In the genomic region with DNA sequence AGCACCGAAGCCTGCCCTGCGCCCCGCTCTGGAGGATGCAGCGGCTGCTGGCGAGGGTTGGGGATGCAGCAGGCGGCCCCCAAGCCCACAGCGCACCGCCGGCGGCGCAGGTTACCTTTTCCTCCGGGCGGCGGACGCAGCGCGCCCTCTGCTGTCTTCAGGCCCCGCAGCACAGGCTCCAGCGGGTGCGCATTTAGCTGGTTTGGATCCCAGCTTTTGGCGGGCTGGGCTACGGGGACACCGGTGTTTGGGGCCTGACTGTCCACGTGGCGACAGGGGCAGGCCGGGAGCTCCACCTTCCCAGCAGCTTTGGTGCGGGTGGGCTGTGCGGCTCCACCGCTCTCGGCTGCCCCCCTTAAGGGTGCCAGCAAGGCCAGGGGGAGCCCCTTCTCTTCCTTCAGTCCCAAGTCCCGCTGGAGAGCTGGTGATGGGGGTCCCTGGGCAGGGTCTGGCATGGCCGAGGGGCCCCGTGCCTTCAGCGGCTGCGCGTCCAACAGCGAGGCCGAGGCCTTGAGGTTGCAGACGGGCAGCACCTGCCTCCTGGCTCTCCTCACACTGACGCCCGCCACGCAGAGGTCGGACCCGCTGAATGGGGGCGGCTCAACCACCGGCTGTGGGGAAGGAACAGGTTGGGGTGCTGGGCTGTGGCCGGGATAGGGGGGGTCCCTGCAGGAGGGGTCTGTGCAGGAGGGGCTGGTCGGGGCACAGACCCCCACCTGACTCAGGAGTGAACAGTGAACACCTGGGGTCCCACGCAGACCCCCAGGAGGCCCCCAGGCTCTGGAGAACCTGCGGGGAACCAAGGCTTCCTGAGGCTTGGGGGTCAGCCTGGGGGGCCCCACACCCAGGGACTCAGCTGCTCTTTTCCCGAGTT, we compare ENCODE assay signal across 1 cellular context.
A peak's percentile ranks its signal among the peaks of the same experiment; 100 is the strongest.
TF ChIP-seq lines count a peak whose summit lies in the region.

No MANE protein-coding gene starts in this region.

TF ChIP-seq in IMR-90, 13 proteins besides CTCF, POLR2A, EP300 and RAD21 (continued from another document):
- TF ChIP-seq MXI1 (IDR thresholded peaks at IDR 0.05; ENCODE audit: borderline replicate concordance, low read depth, low read length): no peak
- no peak for TF ChIP-seq USF2 (IDR thresholded peaks at IDR 0.05; ENCODE audit: low read depth, low read length)
- TF ChIP-seq ELK1 (IDR thresholded peaks at IDR 0.05; ENCODE audit: borderline replicate concordance, low read depth, low read length): no peak
- peak; percentile 57; the same call in 1 of the 2 replicates for TF ChIP-seq MAZ (IDR thresholded peaks at IDR 0.05; ENCODE audit: borderline replicate concordance, low read depth, low read length)
